ENCODE assay signal across 18 cellular contexts in the genomic region with DNA sequence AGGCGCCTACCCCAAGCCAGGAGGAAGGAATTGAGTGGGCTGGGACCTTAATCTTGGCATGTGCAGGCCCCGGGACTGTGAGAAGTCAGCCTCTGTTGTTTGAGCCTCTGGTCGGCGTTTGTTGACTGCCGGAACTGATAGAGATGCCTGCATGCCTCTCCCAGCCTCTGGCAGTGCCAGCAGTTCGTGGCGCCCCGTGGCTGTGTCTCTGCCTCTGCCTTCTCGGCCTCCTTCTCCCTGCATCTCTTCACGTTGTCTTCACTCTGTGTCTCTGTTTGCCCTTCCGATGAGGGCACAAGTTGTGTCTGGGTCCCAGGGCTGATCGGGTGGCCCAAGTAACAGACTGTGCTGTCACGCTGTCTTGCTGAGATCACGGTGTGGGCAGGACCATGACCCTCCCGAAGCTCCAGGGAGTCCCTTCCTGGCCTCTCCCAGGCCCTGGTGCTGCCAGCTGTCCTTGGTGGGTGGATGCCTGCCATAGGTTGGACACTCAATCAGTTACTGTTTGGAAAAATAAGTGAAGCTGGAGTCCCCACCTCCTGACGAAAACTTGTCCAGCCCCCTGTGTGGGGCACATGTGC.
"Had no signal": no experiment of that assay in that cellular context is flagged by ENCODE, and none has a peak within 500 bp of the region (broad histone marks: within the 10 kb centered on the region; RNA-seq: fewer than 3 reads in every experiment).

No MANE protein-coding gene starts in this region.

- H3K36me3 Mint-ChIP-seq: activated naive CD8-positive, alpha-beta T cell treated with anti-CD3 and anti-CD28 coated beads for 36 hours; memory B cell had no signal

- H3K27ac Mint-ChIP-seq: activated CD4-positive, alpha-beta T cell treated with anti-CD3 and anti-CD28 coated beads for 36 hours; activated naive CD8-positive, alpha-beta T cell treated with anti-CD3 and anti-CD28 coated beads for 36 hours; dendritic cell treated with granulocyte-macrophage colony-stimulating factor and Interleukin-4, amounts not matched to agents 40 ng/mL and 50 ng/mL, for 4 days; memory B cell; nephron; stimulated activated naive CD8-positive, alpha-beta T cell treated with anti-CD3 and anti-CD28 coated beads, Interleukin-15, amount 100 ng/mL, for 72 hours had no signal

- H3K4me3 Mint-ChIP-seq: activated CD4-positive, alpha-beta T cell treated with anti-CD3 and anti-CD28 coated beads for 36 hours; activated naive CD8-positive, alpha-beta T cell treated with anti-CD3 and anti-CD28 coated beads for 36 hours; activated T-cell treated with anti-CD3 and anti-CD28 coated beads, Interleukin-2, amount 50 U/mL, for 4 hours; dendritic cell treated with granulocyte-macrophage colony-stimulating factor and Interleukin-4, amounts not matched to agents 40 ng/mL and 50 ng/mL, for 4 days; memory B cell; nephron; stimulated activated naive CD8-positive, alpha-beta T cell treated with anti-CD3 and anti-CD28 coated beads, Interleukin-15, amount 100 ng/mL, for 72 hours had no signal

- H3K9me3 Mint-ChIP-seq: activated naive CD8-positive, alpha-beta T cell treated with anti-CD3 and anti-CD28 coated beads for 36 hours; activated T-cell treated with anti-CD3 and anti-CD28 coated beads, Interleukin-2, amount 50 U/mL, for 4 hours; dendritic cell treated with granulocyte-macrophage colony-stimulating factor and Interleukin-4, amounts not matched to agents 40 ng/mL and 50 ng/mL, for 4 days; memory B cell; nephron; stimulated activated naive CD8-positive, alpha-beta T cell treated with anti-CD3 and anti-CD28 coated beads, Interleukin-15, amount 100 ng/mL, for 72 hours had no signal

- DNase-seq: activated CD4-positive, alpha-beta T cell treated with anti-CD3 and anti-CD28 coated beads for 36 hours; activated gamma-delta T cell treated with Interleukin-2 at 50 U/mL for 16 hours; activated naive CD8-positive, alpha-beta T cell treated with anti-CD3 and anti-CD28 coated beads for 36 hours; activated T-cell treated with anti-CD3 and anti-CD28 coated beads, Interleukin-2, amount 50 U/mL, for 4 hours; brain microvascular endothelial cell; cerebellar nuclear complex; erythroblast; left cardiac atrium; stimulated activated CD4-positive, alpha-beta T cell treated with anti-CD3 and anti-CD28 coated beads, Interleukin-2, amount 100 ng/mL, for 48 hours; stimulated activated CD8-positive, alpha-beta memory T cell treated with anti-CD3 and anti-CD28 coated beads, Interleukin-4, amount 100 ng/mL, for 48 hours; stimulated activated naive CD8-positive, alpha-beta T cell treated with anti-CD3 and anti-CD28 coated beads, Interleukin-15, amount 100 ng/mL, for 72 hours; SW 1271; testis; uterus; WERI-Rb-1 had no signal

- ATAC-seq: activated CD4-positive, alpha-beta T cell treated with anti-CD3 and anti-CD28 coated beads for 36 hours; activated T-cell treated with anti-CD3 and anti-CD28 coated beads, Interleukin-2, amount 50 U/mL, for 4 hours; left cardiac atrium; stimulated activated naive CD8-positive, alpha-beta T cell treated with anti-CD3 and anti-CD28 coated beads, Interleukin-15, amount 100 ng/mL, for 72 hours had no signal

- H3K4me1 Mint-ChIP-seq: nephron had no signal
